ENCODE assay signal across 2 cellular contexts in genomic region chr17:69646729-69647128, GRCh38.
A peak's percentile ranks its signal among the peaks of the same experiment; 100 is the strongest.
TF ChIP-seq lines count a peak whose summit lies in the region.

No MANE protein-coding gene starts in this region.

TF ChIP-seq in HepG2, 621 proteins besides CTCF, POLR2A, EP300 and RAD21 (continued from another document):
- TF ChIP-seq ARNT2 (CRISPR knock-in tag; IDR thresholded peaks at IDR 0.05; ENCODE audit: low read depth) (no peak), ZBTB21 (CRISPR knock-in tag; IDR thresholded peaks at IDR 0.05) (no peak), CREB1 (IDR thresholded peaks at IDR 0.05) (peak; percentile 82), CREB1 (CRISPR knock-in tag; IDR thresholded peaks at IDR 0.05) (no peak)

TF ChIP-seq in A549, 52 proteins besides CTCF, POLR2A, EP300 and RAD21 (continued from another document):
- TF ChIP-seq ATOH8 (CRISPR knock-in tag; IDR thresholded peaks at IDR 0.05; ENCODE audit: low read depth) = no peak
- no peak for TF ChIP-seq EHF (CRISPR knock-in tag; IDR thresholded peaks at IDR 0.05)
- no peak for TF ChIP-seq MAFK (IDR thresholded peaks at IDR 0.05; ENCODE audit: partially characterized antibody)
- no peak for TF ChIP-seq FOSB (CRISPR knock-in tag; IDR thresholded peaks at IDR 0.05)
- no peak for TF ChIP-seq CBX2 (IDR thresholded peaks at IDR 0.05; ENCODE audit: borderline replicate concordance, low read depth)
- TF ChIP-seq MYC (IDR thresholded peaks at IDR 0.05; ENCODE audit: borderline replicate concordance, low read length) = no peak
- no peak for TF ChIP-seq ZNF302 (CRISPR knock-in tag; IDR thresholded peaks at IDR 0.05)
- no peak for TF ChIP-seq HMGXB4 (CRISPR knock-in tag; IDR thresholded peaks at IDR 0.05; ENCODE audit: borderline replicate concordance)
